Comparison of ENCODE assay signal across 2 cellular contexts in the genomic region with DNA sequence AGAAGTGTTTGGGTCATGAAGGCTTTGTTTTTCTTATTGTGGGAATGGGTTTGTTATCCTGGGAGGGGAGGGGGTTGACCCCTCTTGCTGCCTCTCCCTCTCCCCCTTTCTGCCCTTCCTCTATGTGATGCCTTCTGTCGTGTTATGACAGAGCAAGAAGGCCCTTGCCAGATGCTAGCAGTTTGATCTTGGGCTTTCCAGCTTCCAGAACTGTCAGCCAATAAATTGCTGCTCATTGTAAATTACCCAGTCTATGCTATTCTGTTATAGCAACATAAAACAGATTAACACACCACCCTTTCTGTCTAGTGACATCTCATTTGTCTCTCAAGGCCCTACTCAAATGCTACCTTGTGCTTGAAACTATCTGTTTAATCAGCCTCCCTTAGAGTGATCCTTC.
TF ChIP-seq lines count a peak whose summit lies in the region.

No MANE protein-coding gene starts in this region.

TF ChIP-seq in SK-N-SH, 30 proteins besides CTCF, POLR2A, EP300 and RAD21 (continued from another document):
- TF ChIP-seq, protein P1, sequence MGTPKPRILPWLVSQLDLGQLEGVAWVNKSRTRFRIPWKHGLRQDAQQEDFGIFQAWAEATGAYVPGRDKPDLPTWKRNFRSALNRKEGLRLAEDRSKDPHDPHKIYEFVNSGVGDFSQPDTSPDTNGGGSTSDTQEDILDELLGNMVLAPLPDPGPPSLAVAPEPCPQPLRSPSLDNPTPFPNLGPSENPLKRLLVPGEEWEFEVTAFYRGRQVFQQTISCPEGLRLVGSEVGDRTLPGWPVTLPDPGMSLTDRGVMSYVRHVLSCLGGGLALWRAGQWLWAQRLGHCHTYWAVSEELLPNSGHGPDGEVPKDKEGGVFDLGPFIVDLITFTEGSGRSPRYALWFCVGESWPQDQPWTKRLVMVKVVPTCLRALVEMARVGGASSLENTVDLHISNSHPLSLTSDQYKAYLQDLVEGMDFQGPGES (IDR thresholded peaks at IDR 0.05; ENCODE audit: low read depth, low read length) = no peak
- TF ChIP-seq SIN3A (IDR thresholded peaks at IDR 0.05; ENCODE audit: borderline replicate concordance, low read depth, low read length) (no peak), GABPA (IDR thresholded peaks at IDR 0.05; ENCODE audit: low read depth) (no peak), TCF12 (IDR thresholded peaks at IDR 0.05) (no peak), RFX5 (IDR thresholded peaks at IDR 0.05; ENCODE audit: low read length) (no peak), YY1 (IDR thresholded peaks at IDR 0.05; ENCODE audit: low read depth) (no peak), FOXJ3 (CRISPR knock-in tag; IDR thresholded peaks at IDR 0.05) (no peak), TEAD4 (IDR thresholded peaks at IDR 0.05; ENCODE audit: borderline replicate concordance, insufficient read depth) (no peak), NRF1 (IDR thresholded peaks at IDR 0.05; ENCODE audit: low read depth, low read length) (no peak)
- TF ChIP-seq, protein P2, sequence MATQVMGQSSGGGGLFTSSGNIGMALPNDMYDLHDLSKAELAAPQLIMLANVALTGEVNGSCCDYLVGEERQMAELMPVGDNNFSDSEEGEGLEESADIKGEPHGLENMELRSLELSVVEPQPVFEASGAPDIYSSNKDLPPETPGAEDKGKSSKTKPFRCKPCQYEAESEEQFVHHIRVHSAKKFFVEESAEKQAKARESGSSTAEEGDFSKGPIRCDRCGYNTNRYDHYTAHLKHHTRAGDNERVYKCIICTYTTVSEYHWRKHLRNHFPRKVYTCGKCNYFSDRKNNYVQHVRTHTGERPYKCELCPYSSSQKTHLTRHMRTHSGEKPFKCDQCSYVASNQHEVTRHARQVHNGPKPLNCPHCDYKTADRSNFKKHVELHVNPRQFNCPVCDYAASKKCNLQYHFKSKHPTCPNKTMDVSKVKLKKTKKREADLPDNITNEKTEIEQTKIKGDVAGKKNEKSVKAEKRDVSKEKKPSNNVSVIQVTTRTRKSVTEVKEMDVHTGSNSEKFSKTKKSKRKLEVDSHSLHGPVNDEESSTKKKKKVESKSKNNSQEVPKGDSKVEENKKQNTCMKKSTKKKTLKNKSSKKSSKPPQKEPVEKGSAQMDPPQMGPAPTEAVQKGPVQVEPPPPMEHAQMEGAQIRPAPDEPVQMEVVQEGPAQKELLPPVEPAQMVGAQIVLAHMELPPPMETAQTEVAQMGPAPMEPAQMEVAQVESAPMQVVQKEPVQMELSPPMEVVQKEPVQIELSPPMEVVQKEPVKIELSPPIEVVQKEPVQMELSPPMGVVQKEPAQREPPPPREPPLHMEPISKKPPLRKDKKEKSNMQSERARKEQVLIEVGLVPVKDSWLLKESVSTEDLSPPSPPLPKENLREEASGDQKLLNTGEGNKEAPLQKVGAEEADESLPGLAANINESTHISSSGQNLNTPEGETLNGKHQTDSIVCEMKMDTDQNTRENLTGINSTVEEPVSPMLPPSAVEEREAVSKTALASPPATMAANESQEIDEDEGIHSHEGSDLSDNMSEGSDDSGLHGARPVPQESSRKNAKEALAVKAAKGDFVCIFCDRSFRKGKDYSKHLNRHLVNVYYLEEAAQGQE (IDR thresholded peaks at IDR 0.05; ENCODE audit: low read depth, low read length) = no peak
- TF ChIP-seq, protein P3, sequence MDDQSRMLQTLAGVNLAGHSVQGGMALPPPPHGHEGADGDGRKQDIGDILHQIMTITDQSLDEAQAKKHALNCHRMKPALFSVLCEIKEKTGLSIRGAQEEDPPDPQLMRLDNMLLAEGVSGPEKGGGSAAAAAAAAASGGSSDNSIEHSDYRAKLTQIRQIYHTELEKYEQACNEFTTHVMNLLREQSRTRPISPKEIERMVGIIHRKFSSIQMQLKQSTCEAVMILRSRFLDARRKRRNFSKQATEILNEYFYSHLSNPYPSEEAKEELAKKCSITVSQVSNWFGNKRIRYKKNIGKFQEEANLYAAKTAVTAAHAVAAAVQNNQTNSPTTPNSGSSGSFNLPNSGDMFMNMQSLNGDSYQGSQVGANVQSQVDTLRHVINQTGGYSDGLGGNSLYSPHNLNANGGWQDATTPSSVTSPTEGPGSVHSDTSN (IDR thresholded peaks at IDR 0.05) = no peak
- TF ChIP-seq, protein P4, sequence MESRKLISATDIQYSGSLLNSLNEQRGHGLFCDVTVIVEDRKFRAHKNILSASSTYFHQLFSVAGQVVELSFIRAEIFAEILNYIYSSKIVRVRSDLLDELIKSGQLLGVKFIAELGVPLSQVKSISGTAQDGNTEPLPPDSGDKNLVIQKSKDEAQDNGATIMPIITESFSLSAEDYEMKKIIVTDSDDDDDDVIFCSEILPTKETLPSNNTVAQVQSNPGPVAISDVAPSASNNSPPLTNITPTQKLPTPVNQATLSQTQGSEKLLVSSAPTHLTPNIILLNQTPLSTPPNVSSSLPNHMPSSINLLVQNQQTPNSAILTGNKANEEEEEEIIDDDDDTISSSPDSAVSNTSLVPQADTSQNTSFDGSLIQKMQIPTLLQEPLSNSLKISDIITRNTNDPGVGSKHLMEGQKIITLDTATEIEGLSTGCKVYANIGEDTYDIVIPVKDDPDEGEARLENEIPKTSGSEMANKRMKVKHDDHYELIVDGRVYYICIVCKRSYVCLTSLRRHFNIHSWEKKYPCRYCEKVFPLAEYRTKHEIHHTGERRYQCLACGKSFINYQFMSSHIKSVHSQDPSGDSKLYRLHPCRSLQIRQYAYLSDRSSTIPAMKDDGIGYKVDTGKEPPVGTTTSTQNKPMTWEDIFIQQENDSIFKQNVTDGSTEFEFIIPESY (IDR thresholded peaks at IDR 0.05; ENCODE audit: borderline replicate concordance, low read depth) = no peak

TF ChIP-seq in SK-N-SH treated with all-trans-retinoic acid at 6 μM for 48 hours, 23 proteins besides CTCF, POLR2A, EP300 and RAD21:
- TF ChIP-seq, protein P5, sequence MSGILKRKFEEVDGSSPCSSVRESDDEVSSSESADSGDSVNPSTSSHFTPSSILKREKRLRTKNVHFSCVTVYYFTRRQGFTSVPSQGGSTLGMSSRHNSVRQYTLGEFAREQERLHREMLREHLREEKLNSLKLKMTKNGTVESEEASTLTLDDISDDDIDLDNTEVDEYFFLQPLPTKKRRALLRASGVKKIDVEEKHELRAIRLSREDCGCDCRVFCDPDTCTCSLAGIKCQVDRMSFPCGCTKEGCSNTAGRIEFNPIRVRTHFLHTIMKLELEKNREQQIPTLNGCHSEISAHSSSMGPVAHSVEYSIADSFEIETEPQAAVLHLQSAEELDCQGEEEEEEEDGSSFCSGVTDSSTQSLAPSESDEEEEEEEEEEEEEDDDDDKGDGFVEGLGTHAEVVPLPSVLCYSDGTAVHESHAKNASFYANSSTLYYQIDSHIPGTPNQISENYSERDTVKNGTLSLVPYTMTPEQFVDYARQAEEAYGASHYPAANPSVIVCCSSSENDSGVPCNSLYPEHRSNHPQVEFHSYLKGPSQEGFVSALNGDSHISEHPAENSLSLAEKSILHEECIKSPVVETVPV (CRISPR knock-in tag; IDR thresholded peaks at IDR 0.05) = no peak
- TF ChIP-seq PPARA (CRISPR knock-in tag; IDR thresholded peaks at IDR 0.05; ENCODE audit: borderline replicate concordance) = no peak
